ENCODE assay signal across 17 cellular contexts in genomic region chr22:43128116-43128515, GRCh38. TPM values are rescaled to one million over a fixed set of nuclear protein-coding genes. Genes with fewer than 3 reads are reported as not detected.
DNase-seq lines count a peak whose midpoint lies in the region; ATAC-seq, FAIRE-seq and TF ChIP-seq lines count a peak whose summit lies in the region.
"Had no signal": no experiment of that assay in that cellular context is flagged by ENCODE, and none has a peak within 500 bp of the region (broad histone marks: within the 10 kb centered on the region; RNA-seq: fewer than 3 reads in every experiment).

No MANE protein-coding gene starts in this region.

- H3K9me3 Mint-ChIP-seq in Caco-2 (ENCODE audit: unreplicated experiment): no peaks in the 10 kb centered on the region
- no peaks in the 10 kb centered on the region for H3K9me3 Mint-ChIP-seq in natural killer cell treated with Interleukin-12 subunit alpha and Interleukin-12 subunit beta and Interleukin-15 and Interleukin-18, amount 100 ng/mL, for 72 hours
- H3K9me3 Mint-ChIP-seq: endodermal cell; naive thymus-derived CD8-positive, alpha-beta T cell had no signal

- 58% methylated on average over 13 of the region's 13 CpGs for whole genome bisulfite sequencing in GM12878 (ENCODE audit: insufficient coverage, insufficient replicate concordance, low lambda C conversion rate, missing lambda C conversion rate)
- 47% methylated on average over 3 of the region's 13 CpGs; no CpG with 5 or more reads in 1 of the 2 donors for WGBS in gastroesophageal sphincter (ENCODE audit: low coverage in 1 of 2), 2 donors

- peak overlapping the region; percentile 22 for H3K4me3 Mint-ChIP-seq in Caco-2 (ENCODE audit: unreplicated experiment)
- no peak overlapping the region for H3K4me3 Mint-ChIP-seq in natural killer cell treated with Interleukin-12 subunit alpha and Interleukin-12 subunit beta and Interleukin-15 and Interleukin-18, amount 100 ng/mL, for 72 hours
- H3K4me3 Mint-ChIP-seq: activated naive CD8-positive, alpha-beta T cell; endodermal cell; naive thymus-derived CD8-positive, alpha-beta T cell had no signal

- FAIRE-seq in GM12878 (lab: Jason Lieb, UNC): no peak
- no peak for FAIRE-seq in RCC 7860 (lab: Jason Lieb, UNC)

- no peak overlapping the region for H3K9ac ChIP-seq in GM12878 (ENCODE audit: control insufficient read depth, insufficient read depth, low read length)

- no peaks in the 10 kb centered on the region for H3K36me3 ChIP-seq in Caco-2 (ENCODE audit: control insufficient read depth, insufficient read depth, low read length)
- H3K36me3 ChIP-seq in GM12878 (ENCODE audit: control insufficient read depth in 2 of 2, insufficient read depth in 2 of 2, low read length in 1 of 2): peaks cover 0 to 1% of the 10 kb centered on the region in 2 experiments; a peak in 2 of 4 replicates
- peaks cover 5 to 18% of the 10 kb centered on the region in 2 donors for H3K36me3 ChIP-seq in muscle layer of duodenum (ENCODE audit: control insufficient read depth in 1 of 2, insufficient read depth in 2 of 2, low read length in 2 of 2)
- H3K36me3 ChIP-seq in gastroesophageal sphincter: peaks cover 0 to 27% of the 10 kb centered on the region in 2 donors

- CTCF ChIA-PET in Caco-2 (lab: Charles Lee) (no interaction called here), GM12878 (lab: Yijun Ruan, JAX) (no interaction called here)

- ATAC-seq in GM12878: no peak
- ATAC-seq in gastroesophageal sphincter: no peak
- ATAC-seq in natural killer cell treated with Interleukin-12 subunit alpha and Interleukin-12 subunit beta and Interleukin-15 and Interleukin-18, amount 100 ng/mL, for 72 hours: no peak

- no peak overlapping the region for H3K4me2 ChIP-seq in GM12878 (ENCODE audit: control insufficient read depth, insufficient read depth)

- RAD21 ChIA-PET in GM12878 (lab: Charles Lee; ENCODE audit: unreplicated experiment): no interaction called here

- no peak for TF ChIP-seq RAD21 in GM12878 (IDR thresholded peaks at IDR 0.05; ENCODE audit: insufficient read depth, low read depth, low read length)

- no peaks in the 10 kb centered on the region for H3K27me3 Mint-ChIP-seq in Caco-2 (ENCODE audit: insufficient read depth, unreplicated experiment)
- no peaks in the 10 kb centered on the region for H3K27me3 Mint-ChIP-seq in natural killer cell treated with Interleukin-12 subunit alpha and Interleukin-12 subunit beta and Interleukin-15 and Interleukin-18, amount 100 ng/mL, for 72 hours
- H3K27me3 Mint-ChIP-seq: activated naive CD8-positive, alpha-beta T cell; naive thymus-derived CD8-positive, alpha-beta T cell had no signal

- H3K4me1 Mint-ChIP-seq in Caco-2 (ENCODE audit: low read depth, unreplicated experiment): peaks cover 29% of the 10 kb centered on the region
- no peaks in the 10 kb centered on the region for H3K4me1 Mint-ChIP-seq in natural killer cell treated with Interleukin-12 subunit alpha and Interleukin-12 subunit beta and Interleukin-15 and Interleukin-18, amount 100 ng/mL, for 72 hours (ENCODE audit: low read depth in 2 of 2)
- H3K4me1 Mint-ChIP-seq: endodermal cell had no signal

- intact Hi-C loops in Caco-2 (cut with micrococcal nuclease; ENCODE audit: unreplicated experiment): no loop called here
- intact Hi-C loops in GM12878 (cut with micrococcal nuclease; ENCODE audit: unreplicated experiment): no loop called here

- H3K4me3 ChIP-seq in Caco-2 (ENCODE audit: low read depth, low read length) (no peak overlapping the region), GM12878 (no peak overlapping the region), muscle layer of duodenum (ENCODE audit: low read depth in 1 of 2, low read length in 2 of 2) (no peak overlapping the region), gastroesophageal sphincter (no peak overlapping the region)
- H3K4me3 ChIP-seq: MG63, psoas muscle had no signal

- POLR2A ChIA-PET in Caco-2 (lab: Charles Lee) (no interaction called here), GM12878 (lab: Charles Lee) (no interaction called here)

- TF ChIP-seq CTCF in Caco-2 (IDR thresholded peaks at IDR 0.05; ENCODE audit: insufficient read depth in 1 of 2, low read depth in 1 of 2, low read length in 1 of 2, severe bottlenecking in 1 of 2, unreplicated experiment in 1 of 2) (no peak), GM12878 (IDR thresholded peaks at IDR 0.05 in 2 of 3, conservative IDR thresholded peaks at IDR 0.05 in 1 of 3; ENCODE audit: control insufficient read depth in 2 of 3, extremely low read depth in 1 of 3, insufficient read depth in 1 of 3, low read depth in 3 of 3, low read length in 3 of 3) (no peak), gastroesophageal sphincter (IDR thresholded peaks at IDR 0.05) (peak in 1 of 4 experiments; percentile 5)

- H3K27ac ChIP-seq in GM12878 (ENCODE audit: control insufficient read depth, insufficient read depth) (no peak overlapping the region), muscle layer of duodenum (ENCODE audit: low read length) (peak overlapping the region; percentile 45), gastroesophageal sphincter (no peak overlapping the region)
- H3K27ac ChIP-seq: psoas muscle had no signal

- no peaks in the 10 kb centered on the region for H3K27me3 ChIP-seq in Caco-2 (replicated peaks; ENCODE audit: control insufficient read depth, insufficient read depth, low read length)
- no peaks in the 10 kb centered on the region for H3K27me3 ChIP-seq in GM12878 (replicated peaks in 1 of 2; ENCODE audit: control insufficient read depth in 2 of 2, insufficient read depth in 2 of 2, low read length in 1 of 2)
- H3K27me3 ChIP-seq in muscle layer of duodenum (ENCODE audit: low read depth, low read length): no peaks in the 10 kb centered on the region
- H3K27me3 ChIP-seq in gastroesophageal sphincter: peaks cover 8% of the 10 kb centered on the region
- H3K27me3 ChIP-seq: MG63 had no signal

- H3K27ac Mint-ChIP-seq in Caco-2 (ENCODE audit: unreplicated experiment): peak overlapping the region; percentile 92
- no peak overlapping the region for H3K27ac Mint-ChIP-seq in natural killer cell treated with Interleukin-12 subunit alpha and Interleukin-12 subunit beta and Interleukin-15 and Interleukin-18, amount 100 ng/mL, for 72 hours
- H3K27ac Mint-ChIP-seq: activated naive CD8-positive, alpha-beta T cell; endodermal cell had no signal

- in situ Hi-C loops in GM12878 (cut with MboI): no loop called here

- BruUV-seq in Caco-2 (replicated peaks; lab: Mats Ljungman, UMichigan) (no TSS peak), GM12878 (replicated peaks; lab: Mats Ljungman, UMichigan) (no TSS peak)

- DNase-seq in Caco-2: no peak
- peak; percentile 33 to 36 for DNase-seq in Kasumi-1 (lab: John Stamatoyannopoulos, UW)
- no peak for DNase-seq in GM12878 (ENCODE audit: low read depth, low spot score)
- DNase-seq in RCC 7860 (ENCODE audit: low spot score): no peak
- DNase-seq in natural killer cell treated with Interleukin-12 subunit alpha and Interleukin-12 subunit beta and Interleukin-15 and Interleukin-18, amount 100 ng/mL, for 72 hours (ENCODE audit: low spot score): no peak
- DNase-seq in GM19238 (ENCODE audit: insufficient read length, low spot score): no peak
- DNase-seq: activated CD4-positive, CD25-positive, alpha-beta regulatory T cell treated with anti-CD3 and anti-CD28 coated beads, Interleukin-2, amount 50 U/mL, for 72 hours; endodermal cell; foreskin fibroblast; MG63; naive thymus-derived CD8-positive, alpha-beta T cell; psoas muscle; SIG-M5 had no signal

- no peaks in the 10 kb centered on the region for H3K79me2 ChIP-seq in GM12878 (ENCODE audit: control insufficient read depth, insufficient read depth, low read length)

- peaks cover 66% of the 10 kb centered on the region for H3K36me3 Mint-ChIP-seq in Caco-2 (ENCODE audit: insufficient read depth, unreplicated experiment)
- no peaks in the 10 kb centered on the region for H3K36me3 Mint-ChIP-seq in natural killer cell treated with Interleukin-12 subunit alpha and Interleukin-12 subunit beta and Interleukin-15 and Interleukin-18, amount 100 ng/mL, for 72 hours
- H3K36me3 Mint-ChIP-seq: activated naive CD8-positive, alpha-beta T cell had no signal

- H3K9me3 ChIP-seq in Caco-2: no peaks in the 10 kb centered on the region
- H3K9me3 ChIP-seq in GM12878 (replicated peaks; ENCODE audit: control insufficient read depth, insufficient read depth, low read length): no peaks in the 10 kb centered on the region
- H3K9me3 ChIP-seq in muscle layer of duodenum (ENCODE audit: control insufficient read depth in 1 of 2, low read length in 2 of 2): no peaks in the 10 kb centered on the region
- H3K9me3 ChIP-seq in gastroesophageal sphincter: no peaks in the 10 kb centered on the region
- H3K9me3 ChIP-seq: MG63, psoas muscle had no signal

- H3K4me1 ChIP-seq in Caco-2: peaks cover 50% of the 10 kb centered on the region
- H3K4me1 ChIP-seq in GM12878 (ENCODE audit: control insufficient read depth, insufficient read depth, low read length): peaks cover 31% of the 10 kb centered on the region
- H3K4me1 ChIP-seq in muscle layer of duodenum (ENCODE audit: control insufficient read depth in 1 of 2, insufficient read depth in 2 of 2, low read length in 2 of 2): no peaks in the 10 kb centered on the region
- H3K4me1 ChIP-seq in gastroesophageal sphincter: peaks cover 0 to 14% (median 0%) of the 10 kb centered on the region in 3 donors

- TF ChIP-seq POLR2A in GM12878 (IDR thresholded peaks at IDR 0.05; ENCODE audit: low read depth, low read length): no peak
- no peak for TF ChIP-seq POLR2A in gastroesophageal sphincter (IDR thresholded peaks at IDR 0.05)

- SMC1A ChIA-PET in GM12878 (lab: Charles Lee; ENCODE audit: uncharacterized antibody, unreplicated experiment): no interaction called here

- H2AFZ ChIP-seq in GM12878 (ENCODE audit: control insufficient read depth, low read depth, low read length): peak overlapping the region; percentile 17; the same call in 1 of the 2 replicates

- TF ChIP-seq EP300 in GM12878 (IDR thresholded peaks at IDR 0.05; ENCODE audit: borderline replicate concordance in 1 of 2, control insufficient read depth in 1 of 2, low read depth in 2 of 2, low read length in 2 of 2): no peak
- no peak for TF ChIP-seq EP300 in gastroesophageal sphincter (IDR thresholded peaks at IDR 0.05)

- H4K20me1 ChIP-seq in GM12878 (ENCODE audit: control insufficient read depth, insufficient read depth): no peaks in the 10 kb centered on the region

RNA-seq across cellular contexts. Expression of gene MCAT, which starts 15.1 kb away (rescaled TPM):
- total RNA-seq in Caco-2 (2022) (23.5 and 23.8 TPM in 2 replicates), GM12878 (2014; rRNA removed) (20.6 and 22.3 TPM in 2 replicates), GM12878 (2014; rRNA removed; fragmentation: Illumina TruSeq; extraction: Trizol) (9.9 and 11.8 TPM in 2 replicates), GM12878 (2021) (26.2 and 26.5 TPM in 2 replicates), gastroesophageal sphincter (10 to 100 TPM; 15.8 to 21.7 (median 19.2) TPM)
- 32.5 and 52.1 TPM in 2 replicates for total RNA-seq in GM12878 (2013; cell fraction: nucleolus; rRNA removed)
- polyA plus RNA-seq in GM12878 (2011; ENCODE audit: low read depth): 4.2 TPM
- polyA plus RNA-seq in GM12878 (2011; rRNA removed) (12.1 and 16.5 TPM in 2 replicates), GM12878 (2014; fragmentation: Illumina TruSeq; extraction: Trizol) (5.3 and 11.9 TPM in 2 replicates), GM12878 (2014; fragmentation: Nextera tagmentation; extraction: Ambion mirVana) (10 to 100 TPM in 1 of 2 experiments, 1 to 10 TPM in 1; 3.6 to 10.8 TPM), GM12878 (2014; rRNA removed) (29.1 and 30.8 TPM in 2 replicates), GM12878 (2016; fragmentation: Nextera tagmentation; extraction: Ambion mirVana) (10 to 100 TPM; 22.1 to 26.4 TPM)
- 22.5 and 34.9 TPM in 2 replicates for polyA plus RNA-seq in GM12878 (2011; cell fraction: cytosol; rRNA removed)
- 15.9 and 25.4 TPM in 2 replicates for polyA plus RNA-seq in GM12878 (2011; cell fraction: nucleus; rRNA removed)
- 10.8 and 11.2 TPM in 2 replicates for polyA plus RNA-seq in GM12878 (2012)
- polyA minus RNA-seq in GM12878 (2011; rRNA and poly(A)+ RNA removed): 10.9 and 19.5 TPM in 2 replicates
- polyA minus RNA-seq in GM12878 (2011; cell fraction: cytosol; rRNA and poly(A)+ RNA removed): 7.1 and 9.0 TPM in 2 replicates
- polyA minus RNA-seq in GM12878 (2011; cell fraction: nucleus; rRNA and poly(A)+ RNA removed): 5.9 and 15.7 TPM in 2 replicates
- 10 to 100 TPM; 11.6 to 23.9 TPM for total RNA-seq in natural killer cell treated with Interleukin-12 subunit alpha and Interleukin-12 subunit beta and Interleukin-15 and Interleukin-18, amount 100 ng/mL, for 72 hours

RNA-seq across cellular contexts. Expression of gene BIK, which starts 17.6 kb away (rescaled TPM):
- total RNA-seq in Caco-2 (2022) (13.3 and 17.6 TPM in 2 replicates), GM12878 (2014; rRNA removed) (9.8 and 10.5 TPM in 2 replicates), GM12878 (2014; rRNA removed; fragmentation: Illumina TruSeq; extraction: Trizol) (2.7 TPM in 2 replicates), GM12878 (2021) (6.3 and 8.0 TPM in 2 replicates), gastroesophageal sphincter (1 to 10 TPM in 1 of 4 donors, not detected in 3; 1.7 TPM)
- total RNA-seq in GM12878 (2013; cell fraction: nucleolus; rRNA removed): not detected in 2 replicates
- polyA plus RNA-seq in GM12878 (2011; ENCODE audit: low read depth): 2.3 TPM
- polyA plus RNA-seq in GM12878 (2011; rRNA removed) (0.16 and 0.33 TPM in 2 replicates), GM12878 (2014; fragmentation: Illumina TruSeq; extraction: Trizol) (1.6 TPM in 1 of 2 replicates, not detected in the other), GM12878 (2014; fragmentation: Nextera tagmentation; extraction: Ambion mirVana) (1 to 10 TPM; 1.4 to 1.5 TPM), GM12878 (2014; rRNA removed) (7.5 TPM in 2 replicates), GM12878 (2016; fragmentation: Nextera tagmentation; extraction: Ambion mirVana) (1 to 10 TPM; 5.1 to 5.6 TPM)
- polyA plus RNA-seq in GM12878 (2011; cell fraction: cytosol; rRNA removed): 1.0 and 1.1 TPM in 2 replicates
- polyA plus RNA-seq in GM12878 (2011; cell fraction: nucleus; rRNA removed): 0.70 and 1.0 TPM in 2 replicates
- polyA plus RNA-seq in GM12878 (2012): 2.5 and 3.6 TPM in 2 replicates
- not detected in 2 replicates for polyA minus RNA-seq in GM12878 (2011; rRNA and poly(A)+ RNA removed)
- polyA minus RNA-seq in GM12878 (2011; cell fraction: cytosol; rRNA and poly(A)+ RNA removed): not detected in 2 replicates
- not detected in 2 replicates for polyA minus RNA-seq in GM12878 (2011; cell fraction: nucleus; rRNA and poly(A)+ RNA removed)
- total RNA-seq in natural killer cell treated with Interleukin-12 subunit alpha and Interleukin-12 subunit beta and Interleukin-15 and Interleukin-18, amount 100 ng/mL, for 72 hours: not detected
- total RNA-seq: cardiac septum, psoas muscle had no signal
- polyA plus RNA-seq: psoas muscle had no signal

RNA-seq across cellular contexts. Expression of gene TSPO, which starts 23.2 kb away (rescaled TPM):
- total RNA-seq in Caco-2 (2022) (44.6 and 50.1 TPM in 2 replicates), GM12878 (2014; rRNA removed) (41.3 and 50.5 TPM in 2 replicates), GM12878 (2014; rRNA removed; fragmentation: Illumina TruSeq; extraction: Trizol) (4.9 and 6.6 TPM in 2 replicates), GM12878 (2021) (25.8 and 31.6 TPM in 2 replicates), gastroesophageal sphincter (100 to 1,000 TPM; 112 to 240 (median 178) TPM)
- 4.2 and 6.8 TPM in 2 replicates for total RNA-seq in GM12878 (2013; cell fraction: nucleolus; rRNA removed)
- 6.8 TPM for polyA plus RNA-seq in GM12878 (2011; ENCODE audit: low read depth)
- polyA plus RNA-seq in GM12878 (2011; rRNA removed) (6.1 and 11.7 TPM in 2 replicates), GM12878 (2014; fragmentation: Illumina TruSeq; extraction: Trizol) (1.4 TPM in 1 of 2 replicates, not detected in the other), GM12878 (2014; fragmentation: Nextera tagmentation; extraction: Ambion mirVana) (1 to 10 TPM; 1.8 to 3.4 TPM), GM12878 (2014; rRNA removed) (41.1 and 46.8 TPM in 2 replicates), GM12878 (2016; fragmentation: Nextera tagmentation; extraction: Ambion mirVana) (10 to 100 TPM; 27.1 to 30.8 TPM)
- 23.6 and 34.9 TPM in 2 replicates for polyA plus RNA-seq in GM12878 (2011; cell fraction: cytosol; rRNA removed)
- polyA plus RNA-seq in GM12878 (2011; cell fraction: nucleus; rRNA removed): 19.5 and 31.3 TPM in 2 replicates
- polyA plus RNA-seq in GM12878 (2012): 14.1 and 30.7 TPM in 2 replicates
- 1.7 and 11.1 TPM in 2 replicates for polyA minus RNA-seq in GM12878 (2011; rRNA and poly(A)+ RNA removed)
- 3.7 and 5.5 TPM in 2 replicates for polyA minus RNA-seq in GM12878 (2011; cell fraction: cytosol; rRNA and poly(A)+ RNA removed)
- 3.1 and 6.0 TPM in 2 replicates for polyA minus RNA-seq in GM12878 (2011; cell fraction: nucleus; rRNA and poly(A)+ RNA removed)
- total RNA-seq in natural killer cell treated with Interleukin-12 subunit alpha and Interleukin-12 subunit beta and Interleukin-15 and Interleukin-18, amount 100 ng/mL, for 72 hours: 100 to 1,000 TPM in 1 of 2 donors, 10 to 100 TPM in 1; 76.4 to 110 TPM

RNA-seq across cellular contexts. Expression of gene TTLL1, which starts 38.9 kb away (rescaled TPM):
- 4.1 and 4.4 TPM in 2 replicates for total RNA-seq in Caco-2 (2022)
- 2.4 and 2.7 TPM in 2 replicates for total RNA-seq in GM12878 (2013; cell fraction: nucleolus; rRNA removed)
- total RNA-seq in GM12878 (2014; rRNA removed): 2.8 and 3.4 TPM in 2 replicates
- total RNA-seq in GM12878 (2014; rRNA removed; fragmentation: Illumina TruSeq; extraction: Trizol): 3.7 and 3.8 TPM in 2 replicates
- 2.6 and 3.5 TPM in 2 replicates for total RNA-seq in GM12878 (2021)
- polyA plus RNA-seq in GM12878 (2011; ENCODE audit: low read depth): 2.8 TPM
- 2.2 TPM in 2 replicates for polyA plus RNA-seq in GM12878 (2011; rRNA removed)
- 2.9 and 3.4 TPM in 2 replicates for polyA plus RNA-seq in GM12878 (2011; cell fraction: cytosol; rRNA removed)
- polyA plus RNA-seq in GM12878 (2011; cell fraction: nucleus; rRNA removed): 1.7 TPM in 2 replicates
- 3.8 TPM in 2 replicates for polyA plus RNA-seq in GM12878 (2012)
- polyA plus RNA-seq in GM12878 (2014; fragmentation: Illumina TruSeq; extraction: Trizol): 4.8 and 5.6 TPM in 2 replicates
- under 1 TPM; 0.39 to 0.80 TPM for polyA plus RNA-seq in GM12878 (2014; fragmentation: Nextera tagmentation; extraction: Ambion mirVana)
- 4.5 and 4.9 TPM in 2 replicates for polyA plus RNA-seq in GM12878 (2014; rRNA removed)
- 1 to 10 TPM; 3.9 to 4.4 TPM for polyA plus RNA-seq in GM12878 (2016; fragmentation: Nextera tagmentation; extraction: Ambion mirVana)
- polyA minus RNA-seq in GM12878 (2011; rRNA and poly(A)+ RNA removed): 2.5 and 3.7 TPM in 2 replicates
- 1.4 TPM in 1 of 2 replicates, not detected in the other for polyA minus RNA-seq in GM12878 (2011; cell fraction: cytosol; rRNA and poly(A)+ RNA removed)
- 0.24 TPM in 1 of 2 replicates, not detected in the other for polyA minus RNA-seq in GM12878 (2011; cell fraction: nucleus; rRNA and poly(A)+ RNA removed)
- total RNA-seq in gastroesophageal sphincter: 1 to 10 TPM; 3.9 to 8.0 (median 5.4) TPM
- total RNA-seq in natural killer cell treated with Interleukin-12 subunit alpha and Interleukin-12 subunit beta and Interleukin-15 and Interleukin-18, amount 100 ng/mL, for 72 hours: 1 to 10 TPM in 1 of 2 donors, under 1 TPM in 1; 0.95 to 2.6 TPM

RNA-seq across cellular contexts. Expression of gene TTLL12, which starts 58.8 kb away (rescaled TPM):
- 46.4 and 52.5 TPM in 2 replicates for total RNA-seq in Caco-2 (2022)
- total RNA-seq in GM12878 (2013; cell fraction: nucleolus; rRNA removed): 18.0 and 21.6 TPM in 2 replicates
- 79.5 and 89.8 TPM in 2 replicates for total RNA-seq in GM12878 (2014; rRNA removed)
- 17.7 and 22.3 TPM in 2 replicates for total RNA-seq in GM12878 (2014; rRNA removed; fragmentation: Illumina TruSeq; extraction: Trizol)
- 65.6 and 66.6 TPM in 2 replicates for total RNA-seq in GM12878 (2021)
- polyA plus RNA-seq in GM12878 (2011; ENCODE audit: low read depth): 9.3 TPM
- polyA plus RNA-seq in GM12878 (2011; rRNA removed): 4.9 and 14.9 TPM in 2 replicates
- polyA plus RNA-seq in GM12878 (2011; cell fraction: cytosol; rRNA removed): 21.6 and 25.3 TPM in 2 replicates
- polyA plus RNA-seq in GM12878 (2011; cell fraction: nucleus; rRNA removed): 24.3 and 34.3 TPM in 2 replicates
- 23.2 and 26.7 TPM in 2 replicates for polyA plus RNA-seq in GM12878 (2012)
- polyA plus RNA-seq in GM12878 (2014; fragmentation: Illumina TruSeq; extraction: Trizol): 6.8 and 26.6 TPM in 2 replicates
- polyA plus RNA-seq in GM12878 (2014; fragmentation: Nextera tagmentation; extraction: Ambion mirVana): 1 to 10 TPM in 1 of 2 experiments, under 1 TPM in 1; 1.00 to 3.0 TPM
- polyA plus RNA-seq in GM12878 (2014; rRNA removed): 50.5 and 58.7 TPM in 2 replicates
- 10 to 100 TPM; 66.1 to 83.6 TPM for polyA plus RNA-seq in GM12878 (2016; fragmentation: Nextera tagmentation; extraction: Ambion mirVana)
- 16.1 and 18.4 TPM in 2 replicates for polyA minus RNA-seq in GM12878 (2011; rRNA and poly(A)+ RNA removed)
- 11.8 and 12.2 TPM in 2 replicates for polyA minus RNA-seq in GM12878 (2011; cell fraction: cytosol; rRNA and poly(A)+ RNA removed)
- 5.9 and 11.0 TPM in 2 replicates for polyA minus RNA-seq in GM12878 (2011; cell fraction: nucleus; rRNA and poly(A)+ RNA removed)
- 10 to 100 TPM; 20.8 to 34.5 (median 23.4) TPM for total RNA-seq in gastroesophageal sphincter
- 10 to 100 TPM; 23.6 to 79.0 TPM for total RNA-seq in natural killer cell treated with Interleukin-12 subunit alpha and Interleukin-12 subunit beta and Interleukin-15 and Interleukin-18, amount 100 ng/mL, for 72 hours

Comparison
In these comparisons a context has a peak if more than half of its experiments do, and no peak if none do; other contexts are left out.
1. DNase-seq: peak in Kasumi-1 (2 of 2); none in Caco-2 (0 of 2), GM12878 (single experiment), RCC 7860 (single experiment), natural killer cell treated with Interleukin-12 subunit alpha and Interleukin-12 subunit beta and Interleukin-15 and Interleukin-18, amount 100 ng/mL, for 72 hours (single experiment) and GM19238 (single experiment).